ENCODE assay signal across 8 cellular contexts in genomic region chr20:47330933-47331708, GRCh38. TPM values are rescaled to one million over a fixed set of nuclear protein-coding genes. Genes with fewer than 3 reads are reported as not detected.
A peak's percentile ranks its signal among the peaks of the same experiment; 100 is the strongest.
DNase-seq lines count a peak whose midpoint lies in the region; ATAC-seq and TF ChIP-seq lines count a peak whose summit lies in the region.

No MANE protein-coding gene starts in this region.

- ATAC-seq in left colon = peak; percentile 76

- peak; percentile 49 for TF ChIP-seq POLR2A in transverse colon (IDR thresholded peaks at IDR 0.05)

- no peaks in the 10 kb centered on the region for H3K9me3 Mint-ChIP-seq in activated T-cell treated with anti-CD3 and anti-CD28 coated beads, Interleukin-2, amount 50 U/mL, for 24 hours

- WGBS in transverse colon (ENCODE audit: low coverage in 1 of 2), 2 donors = 55 to 72% methylated on average over 4 to 10 of the region's 10 CpGs

- H3K9me3 ChIP-seq in transverse colon = no peaks in the 10 kb centered on the region

- H3K27me3 Mint-ChIP-seq in activated T-cell treated with anti-CD3 and anti-CD28 coated beads, Interleukin-2, amount 50 U/mL, for 24 hours = no peaks in the 10 kb centered on the region

- peaks cover 63 to 91% (median 71%) of the 10 kb centered on the region in 4 donors for H3K4me1 ChIP-seq in transverse colon

- TF ChIP-seq CTCF in transverse colon (IDR thresholded peaks at IDR 0.05) = no peak

- in situ Hi-C loops in transverse colon (cut with MboI; ENCODE audit: low pct_ligation_motif_present in 1 of 4, low pct_unique_long_range_greater_than_20kb in 1 of 4, low sequenced_read_pairs in 3 of 4) = no loop called here

- DNase-seq in activated T-cell treated with anti-CD3 and anti-CD28 coated beads, Interleukin-2, amount 50 U/mL, for 24 hours = no peak
- DNase-seq in activated T-cell treated with anti-CD3 and anti-CD28 coated beads, Interleukin-2, amount 50 U/mL, for 1 hour = no peak
- DNase-seq in amniotic epithelial cell (ENCODE audit: low read depth) = peak; percentile 96
- DNase-seq in left colon = no peak
- peak; percentile 51 for DNase-seq in transverse colon
- DNase-seq in stimulated activated CD8-positive, alpha-beta memory T cell treated with anti-CD3 and anti-CD28 coated beads, Interleukin-4, amount 100 ng/mL, for 48 hours = no peak
- DNase-seq in NK-92 treated with Interleukin-12 subunit alpha and Interleukin-12 subunit beta, amount 100 ng/mL, for 24 hours (lab: John Stamatoyannopoulos, UW) = no peak
- no peak for DNase-seq in SKM-1 treated with dmso at 0.1 percent for 144 hours (lab: John Stamatoyannopoulos, UW; ENCODE audit: unreplicated experiment)

- no peak overlapping the region for H3K4me3 Mint-ChIP-seq in activated T-cell treated with anti-CD3 and anti-CD28 coated beads, Interleukin-2, amount 50 U/mL, for 24 hours

- H3K4me1 Mint-ChIP-seq in activated T-cell treated with anti-CD3 and anti-CD28 coated beads, Interleukin-2, amount 50 U/mL, for 24 hours (ENCODE audit: low read depth) = peaks cover 66% of the 10 kb centered on the region

- peaks cover 68% of the 10 kb centered on the region for H3K36me3 Mint-ChIP-seq in activated T-cell treated with anti-CD3 and anti-CD28 coated beads, Interleukin-2, amount 50 U/mL, for 24 hours (ENCODE audit: low read depth)

- no peaks in the 10 kb centered on the region for H3K27me3 ChIP-seq in transverse colon

- H3K4me3 ChIP-seq in transverse colon = no peak overlapping the region

- intact Hi-C loops in left colon (cut with DNase I, micrococcal nuclease) = no loop called here
- intact Hi-C loops in transverse colon (cut with DNase I; ENCODE audit: low total_unique reads) = no loop called here

- peak overlapping the region; percentile 48 for H3K27ac Mint-ChIP-seq in activated T-cell treated with anti-CD3 and anti-CD28 coated beads, Interleukin-2, amount 50 U/mL, for 24 hours

- no peaks in the 10 kb centered on the region for H3K36me3 ChIP-seq in transverse colon

- H3K27ac ChIP-seq in transverse colon = peak overlapping the region; percentile 78 to 90 (median 90)

- TF ChIP-seq EP300 in transverse colon (IDR thresholded peaks at IDR 0.05; ENCODE audit: low read depth) = no peak

RNA-seq across cellular contexts. Expression of gene ZMYND8, which starts 25.4 kb away (rescaled TPM):
- total RNA-seq in left colon = 10 to 100 TPM; 42.8 to 48.4 TPM
- 10 to 100 TPM; 41.6 to 79.4 (median 60.7) TPM for total RNA-seq in transverse colon

Comparison
In these comparisons a context has a peak if more than half of its experiments do, and no peak if none do; other contexts are left out.
1. DNase-seq: peak in amniotic epithelial cell (single experiment) and transverse colon (single experiment); none in activated T-cell treated with anti-CD3 and anti-CD28 coated beads, Interleukin-2, amount 50 U/mL, for 24 hours (single experiment), activated T-cell treated with anti-CD3 and anti-CD28 coated beads, Interleukin-2, amount 50 U/mL, for 1 hour (single experiment), left colon (0 of 2), stimulated activated CD8-positive, alpha-beta memory T cell treated with anti-CD3 and anti-CD28 coated beads, Interleukin-4, amount 100 ng/mL, for 48 hours (single experiment), NK-92 treated with Interleukin-12 subunit alpha and Interleukin-12 subunit beta, amount 100 ng/mL, for 24 hours (single experiment) and SKM-1 treated with dmso at 0.1 percent for 144 hours (single experiment).